ENCODE assay signal across 9 cellular contexts in the genomic region with DNA sequence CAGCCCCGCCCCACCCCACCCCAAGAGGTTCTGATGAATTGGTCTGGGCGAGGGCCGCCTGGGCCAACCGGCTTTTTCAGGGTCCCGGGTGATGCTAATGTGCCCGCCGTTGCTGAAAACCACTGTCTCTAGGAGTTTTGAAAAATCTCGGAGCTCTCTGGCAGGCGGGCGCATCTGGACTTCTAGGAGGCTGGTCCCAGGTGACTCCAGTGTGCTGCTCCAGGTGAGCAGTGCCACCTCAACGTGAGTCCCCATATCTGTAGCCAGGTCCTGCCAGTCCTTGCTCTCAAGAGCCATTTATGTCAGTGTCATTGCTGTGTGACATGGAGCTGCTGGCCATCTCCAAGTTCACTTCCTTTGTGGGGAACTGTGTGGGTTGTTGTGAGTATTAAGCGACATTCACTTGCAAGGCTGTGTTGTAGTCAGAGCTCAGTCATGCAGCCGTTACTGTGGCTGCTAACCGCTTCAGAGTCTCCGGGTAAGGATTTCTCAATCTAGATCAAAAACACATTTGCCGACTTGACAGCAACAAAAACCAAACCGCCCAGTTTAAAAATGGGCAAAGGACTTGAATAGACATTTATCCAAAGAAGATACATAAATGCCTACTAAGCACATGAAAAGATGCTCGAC. TPM values are rescaled to one million over a fixed set of nuclear protein-coding genes. Genes with fewer than 3 reads are reported as not detected.
DNase-seq lines count a peak whose midpoint lies in the region; ATAC-seq and TF ChIP-seq lines count a peak whose summit lies in the region.
"Had no signal": no experiment of that assay in that cellular context is flagged by ENCODE, and none has a peak within 500 bp of the region (broad histone marks: within the 10 kb centered on the region; RNA-seq: fewer than 3 reads in every experiment).

A gene (minus strand): TSS at position 361 of the 633 bp plus-strand sequence. CDS start 8,264 bp downstream, outside the sequence.

- H3K4me1 Mint-ChIP-seq in CD8-positive, alpha-beta T cell (ENCODE audit: low read depth): peaks cover 16% of the 10 kb centered on the region
- H3K4me1 Mint-ChIP-seq in activated naive CD8-positive, alpha-beta T cell treated with anti-CD3 and anti-CD28 coated beads, Interleukin-2, amount 10 ng/mL, durations not matched to agents 7 days and 5 days: peaks cover 46% of the 10 kb centered on the region

- CTCF ChIA-PET in CD8-positive, alpha-beta T cell (lab: Charles Lee): no interaction called here
- CTCF ChIA-PET in RWPE1 (lab: Yijun Ruan, JAX): interaction anchor here (0.7 kb wide), 1 partner anchor 45 kb away, joined by 4 read pairs; no protein-coding TSS in a partner anchor

- H3K27ac Mint-ChIP-seq in CD8-positive, alpha-beta T cell: peak within 1 kb of the TSS; percentile 74
- H3K27ac Mint-ChIP-seq in activated naive CD8-positive, alpha-beta T cell treated with anti-CD3 and anti-CD28 coated beads, Interleukin-2, amount 10 ng/mL, durations not matched to agents 7 days and 5 days: peak within 1 kb of the TSS; percentile 95

- H3K4me3 ChIP-seq in CD8-positive, alpha-beta T cell (ENCODE audit: low read depth, low read length): peak within 1 kb of the TSS; percentile 36
- peak within 1 kb of the TSS; percentile 61 for H3K4me3 ChIP-seq in iPS-18c (ENCODE audit: insufficient read depth, low read depth, low read length)

- TF ChIP-seq CTCF in CD8-positive, alpha-beta T cell (IDR thresholded peaks at IDR 0.05): no peak
- TF ChIP-seq CTCF in RWPE1 (conservative IDR thresholded peaks at IDR 0.05; ENCODE audit: low read depth): no peak

- no peaks in the 10 kb centered on the region for H3K9me3 ChIP-seq in CD8-positive, alpha-beta T cell (ENCODE audit: low read length)
- H3K9me3 ChIP-seq in iPS-18c (ENCODE audit: control insufficient read depth, insufficient read depth, low read length): peaks cover 2% of the 10 kb centered on the region

- H3K27me3 ChIP-seq in CD8-positive, alpha-beta T cell (ENCODE audit: insufficient read depth, low read length): no peaks in the 10 kb centered on the region

- intact Hi-C loops in CD8-positive, alpha-beta T cell (cut with DNase I, micrococcal nuclease): no loop called here

- H3K36me3 Mint-ChIP-seq in CD8-positive, alpha-beta T cell: no peaks in the 10 kb centered on the region
- no peaks in the 10 kb centered on the region for H3K36me3 Mint-ChIP-seq in activated naive CD8-positive, alpha-beta T cell treated with anti-CD3 and anti-CD28 coated beads, Interleukin-2, amount 10 ng/mL, durations not matched to agents 7 days and 5 days

- H3K9me3 Mint-ChIP-seq in CD8-positive, alpha-beta T cell: no peaks in the 10 kb centered on the region
- H3K9me3 Mint-ChIP-seq in activated naive CD8-positive, alpha-beta T cell treated with anti-CD3 and anti-CD28 coated beads, Interleukin-2, amount 10 ng/mL, durations not matched to agents 7 days and 5 days: no peaks in the 10 kb centered on the region

- ATAC-seq in CD8-positive, alpha-beta T cell: peak; percentile 88
- ATAC-seq in activated naive CD8-positive, alpha-beta T cell treated with anti-CD3 and anti-CD28 coated beads, Interleukin-2, amount 10 ng/mL, durations not matched to agents 7 days and 5 days (ENCODE audit: low read depth): peak; percentile 88
- no peak for ATAC-seq in HG03135 (IDR thresholded peaks at IDR 0.05; ENCODE audit: unreplicated experiment)
- ATAC-seq: HCT116 had no signal

- POLR2A ChIA-PET in CD8-positive, alpha-beta T cell (lab: Charles Lee): interaction anchor here (0.9 to 1.7 kb wide), 3 partner anchors 9 to 242 kb away, joined by 3 to 4 read pairs (median 3); no protein-coding TSS in a partner anchor
- POLR2A ChIA-PET in RWPE1 (lab: Yijun Ruan, JAX; ENCODE audit: low non-redundant PET): no interaction called here
- POLR2A ChIA-PET in activated naive CD8-positive, alpha-beta T cell treated with anti-CD3 and anti-CD28 coated beads, Interleukin-2, amount 10 ng/mL, durations not matched to agents 7 days and 5 days (lab: Charles Lee): interaction anchor here (0.5 to 2.4 kb wide), 18 partner anchors 11 to 811 kb away, joined by 3 to 14 read pairs (median 3); a partner anchor contains a TSS

- peak; percentile 2 to 69 (median 29) for DNase-seq in CD8-positive, alpha-beta T cell
- DNase-seq in RWPE1 (ENCODE audit: low spot score): no peak
- DNase-seq in activated naive CD8-positive, alpha-beta T cell treated with anti-CD3 and anti-CD28 coated beads, Interleukin-2, amount 10 ng/mL, durations not matched to agents 7 days and 5 days: peak; percentile 66
- peak; percentile 14 to 37 for DNase-seq in stimulated activated CD4-positive, alpha-beta T cell treated with anti-CD3 and anti-CD28 coated beads, Interleukin-1b, Interleukin-23, amount 100 ng/mL, for 4 hours (ENCODE audit: low read depth in 2 of 2)
- DNase-seq in cerebellar cortex (ENCODE audit: low spot score): no peak
- DNase-seq in DMS153 treated with DMSO at 0.1 percent for 48 hours (lab: John Stamatoyannopoulos, UW; ENCODE audit: unreplicated experiment): no peak

- no peak within 1 kb of the TSS for H3K27ac ChIP-seq in CD8-positive, alpha-beta T cell (ENCODE audit: low read depth, low read length)
- H3K27ac ChIP-seq in RWPE1: peak within 1 kb of the TSS; percentile 30; the same call in 1 of the 2 replicates

- no peaks in the 10 kb centered on the region for H3K36me3 ChIP-seq in CD8-positive, alpha-beta T cell (ENCODE audit: insufficient read depth, low read length)

- peaks cover 14% of the 10 kb centered on the region for H3K4me1 ChIP-seq in CD8-positive, alpha-beta T cell (ENCODE audit: insufficient read depth, low read length)

- peak within 1 kb of the TSS; percentile 83 for H3K4me3 Mint-ChIP-seq in CD8-positive, alpha-beta T cell
- H3K4me3 Mint-ChIP-seq in activated naive CD8-positive, alpha-beta T cell treated with anti-CD3 and anti-CD28 coated beads, Interleukin-2, amount 10 ng/mL, durations not matched to agents 7 days and 5 days: peak within 1 kb of the TSS; percentile 84

- H3K27me3 Mint-ChIP-seq in CD8-positive, alpha-beta T cell (ENCODE audit: low read depth): no peaks in the 10 kb centered on the region
- peaks cover 6% of the 10 kb centered on the region for H3K27me3 Mint-ChIP-seq in activated naive CD8-positive, alpha-beta T cell treated with anti-CD3 and anti-CD28 coated beads, Interleukin-2, amount 10 ng/mL, durations not matched to agents 7 days and 5 days

RNA-seq across cellular contexts. Expression of the gene that starts here (rescaled TPM):
- not detected for total RNA-seq in CD8-positive, alpha-beta T cell
- total RNA-seq in activated naive CD8-positive, alpha-beta T cell treated with anti-CD3 and anti-CD28 coated beads, Interleukin-2, amount 10 ng/mL, durations not matched to agents 7 days and 5 days: 1 to 10 TPM; 2.0 to 2.2 TPM

Comparison
In these comparisons a context has a peak if more than half of its experiments do, and no peak if none do; other contexts are left out.
1. Peak in DNase-seq, ATAC-seq and H3K4me3 ChIP-seq in CD8-positive, alpha-beta T cell; RNA of the gene not detected or under 1 TPM.
2. DNase-seq: peak in activated naive CD8-positive, alpha-beta T cell treated with anti-CD3 and anti-CD28 coated beads, Interleukin-2, amount 10 ng/mL, durations not matched to agents 7 days and 5 days (single experiment) and stimulated activated CD4-positive, alpha-beta T cell treated with anti-CD3 and anti-CD28 coated beads, Interleukin-1b, Interleukin-23, amount 100 ng/mL, for 4 hours (2 of 2); none in RWPE1 (single experiment), cerebellar cortex (single experiment) and DMS153 treated with DMSO at 0.1 percent for 48 hours (single experiment).